In genomic region chr15:58933311-58934113, GRCh38 we compare ENCODE assay signal across 1 cellular context.
TF ChIP-seq lines count a peak whose summit lies in the region.

Gene SLTM, minus strand, starts transcription at chr15:58933679. Its CDS starts 114 bp downstream, at chr15:58933565.

TF ChIP-seq in K562, 482 proteins besides CTCF, POLR2A, EP300 and RAD21 (continued from another document and continues in another):
- TF ChIP-seq HCFC1 (IDR thresholded peaks at IDR 0.05; ENCODE audit: low read depth, low read length) (peak; percentile 75), ZZZ3 (IDR thresholded peaks at IDR 0.05) (no peak), IRF2 (CRISPR knock-in tag; IDR thresholded peaks at IDR 0.05) (0 out of 2 replicates have a peak, but pooled peaks have one; percentile 40), BRD9 (IDR thresholded peaks at IDR 0.05; ENCODE audit: low read depth, partially characterized antibody) (no peak), HSF4 (CRISPR knock-in tag; IDR thresholded peaks at IDR 0.05; ENCODE audit: borderline replicate concordance) (no peak), ZNF518B (CRISPR knock-in tag; IDR thresholded peaks at IDR 0.05) (no peak), PHTF2 (CRISPR knock-in tag; IDR thresholded peaks at IDR 0.05) (no peak), TEAD4 (IDR thresholded peaks at IDR 0.05; ENCODE audit: low read length) (peak; percentile 42), TEAD4 (CRISPR knock-in tag; IDR thresholded peaks at IDR 0.05; ENCODE audit: borderline replicate concordance) (no peak), HOXB6 (CRISPR knock-in tag; IDR thresholded peaks at IDR 0.05; ENCODE audit: borderline replicate concordance) (no peak), RFX5 (IDR thresholded peaks at IDR 0.05; ENCODE audit: low read depth, low read length) (no peak), PTRF (tag; IDR thresholded peaks at IDR 0.05) (no peak), ZSCAN29 (IDR thresholded peaks at IDR 0.05) (no peak), SETDB1 (IDR thresholded peaks at IDR 0.05; ENCODE audit: low read length) (no peak), NR3C1 (CRISPR knock-in tag; IDR thresholded peaks at IDR 0.05) (peak; percentile 88), DIDO1 (tag; IDR thresholded peaks at IDR 0.05; ENCODE audit: low read depth) (no peak), ARHGAP35 (IDR thresholded peaks at IDR 0.05; ENCODE audit: partially characterized antibody) (no peak), SIRT6 (IDR thresholded peaks at IDR 0.05; ENCODE audit: low read depth, low read length) (no peak), POLR2H (tag; IDR thresholded peaks at IDR 0.05; ENCODE audit: low read depth) (peak; percentile 94), FUS (optimal IDR thresholded peaks at IDR 0.05; ENCODE audit: low read depth, low read length) (no peak), MBD2 (IDR thresholded peaks at IDR 0.05; ENCODE audit: borderline replicate concordance, low read depth) (peak; percentile 71; the same call in 1 of the 2 replicates), ZKSCAN1 (IDR thresholded peaks at IDR 0.05; ENCODE audit: low read depth, low read length) (no peak), ZNF165 (CRISPR knock-in tag; IDR thresholded peaks at IDR 0.05; ENCODE audit: borderline replicate concordance) (0 out of 2 replicates have a peak, but pooled peaks have one; percentile 58), HEY1 (CRISPR knock-in tag; IDR thresholded peaks at IDR 0.05; ENCODE audit: borderline replicate concordance) (no peak), E4F1 (CRISPR knock-in tag; IDR thresholded peaks at IDR 0.05; ENCODE audit: borderline replicate concordance) (no peak), ATF3 (IDR thresholded peaks at IDR 0.05) (no peak), ATF3 (CRISPR knock-in tag; conservative IDR thresholded peaks at IDR 0.05) (no peak), ELK1 (CRISPR knock-in tag; IDR thresholded peaks at IDR 0.05) (no peak), FOXJ2 (tag; IDR thresholded peaks at IDR 0.05) (no peak; the same call in 1 of the 2 replicates), ZBTB7A (IDR thresholded peaks at IDR 0.05; ENCODE audit: borderline replicate concordance, control insufficient read depth, low read depth, low read length) (no peak; the same call in 1 of the 2 replicates), SOX6 (IDR thresholded peaks at IDR 0.05) (peak; percentile 49; the same call in 1 of the 2 replicates), IFI16 (CRISPR knock-in tag; IDR thresholded peaks at IDR 0.05) (no peak), U2AF1 (optimal IDR thresholded peaks at IDR 0.05; ENCODE audit: low read depth, low read length) (peak; percentile 31), ZNF224 (CRISPR knock-in tag; IDR thresholded peaks at IDR 0.05) (no peak), ZNF778 (CRISPR knock-in tag; IDR thresholded peaks at IDR 0.05) (no peak), MITF (IDR thresholded peaks at IDR 0.05) (no peak), KLF16 (IDR thresholded peaks at IDR 0.05) (peak; percentile 51; the same call in 1 of the 2 replicates), CREM (IDR thresholded peaks at IDR 0.05; ENCODE audit: low read depth) (peak; percentile 72)
- TF ChIP-seq, protein P1, sequence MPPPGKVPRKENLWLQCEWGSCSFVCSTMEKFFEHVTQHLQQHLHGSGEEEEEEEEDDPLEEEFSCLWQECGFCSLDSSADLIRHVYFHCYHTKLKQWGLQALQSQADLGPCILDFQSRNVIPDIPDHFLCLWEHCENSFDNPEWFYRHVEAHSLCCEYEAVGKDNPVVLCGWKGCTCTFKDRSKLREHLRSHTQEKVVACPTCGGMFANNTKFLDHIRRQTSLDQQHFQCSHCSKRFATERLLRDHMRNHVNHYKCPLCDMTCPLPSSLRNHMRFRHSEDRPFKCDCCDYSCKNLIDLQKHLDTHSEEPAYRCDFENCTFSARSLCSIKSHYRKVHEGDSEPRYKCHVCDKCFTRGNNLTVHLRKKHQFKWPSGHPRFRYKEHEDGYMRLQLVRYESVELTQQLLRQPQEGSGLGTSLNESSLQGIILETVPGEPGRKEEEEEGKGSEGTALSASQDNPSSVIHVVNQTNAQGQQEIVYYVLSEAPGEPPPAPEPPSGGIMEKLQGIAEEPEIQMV (tag; conservative IDR thresholded peaks at IDR 0.05; ENCODE audit: low read depth) = peak; percentile 82
- TF ChIP-seq, protein P2, sequence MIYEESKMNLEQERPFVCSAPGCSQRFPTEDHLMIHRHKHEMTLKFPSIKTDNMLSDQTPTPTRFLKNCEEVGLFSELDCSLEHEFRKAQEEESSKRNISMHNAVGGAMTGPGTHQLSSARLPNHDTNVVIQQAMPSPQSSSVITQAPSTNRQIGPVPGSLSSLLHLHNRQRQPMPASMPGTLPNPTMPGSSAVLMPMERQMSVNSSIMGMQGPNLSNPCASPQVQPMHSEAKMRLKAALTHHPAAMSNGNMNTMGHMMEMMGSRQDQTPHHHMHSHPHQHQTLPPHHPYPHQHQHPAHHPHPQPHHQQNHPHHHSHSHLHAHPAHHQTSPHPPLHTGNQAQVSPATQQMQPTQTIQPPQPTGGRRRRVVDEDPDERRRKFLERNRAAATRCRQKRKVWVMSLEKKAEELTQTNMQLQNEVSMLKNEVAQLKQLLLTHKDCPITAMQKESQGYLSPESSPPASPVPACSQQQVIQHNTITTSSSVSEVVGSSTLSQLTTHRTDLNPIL (CRISPR knock-in tag; IDR thresholded peaks at IDR 0.05) = no peak
- TF ChIP-seq, protein P3, sequence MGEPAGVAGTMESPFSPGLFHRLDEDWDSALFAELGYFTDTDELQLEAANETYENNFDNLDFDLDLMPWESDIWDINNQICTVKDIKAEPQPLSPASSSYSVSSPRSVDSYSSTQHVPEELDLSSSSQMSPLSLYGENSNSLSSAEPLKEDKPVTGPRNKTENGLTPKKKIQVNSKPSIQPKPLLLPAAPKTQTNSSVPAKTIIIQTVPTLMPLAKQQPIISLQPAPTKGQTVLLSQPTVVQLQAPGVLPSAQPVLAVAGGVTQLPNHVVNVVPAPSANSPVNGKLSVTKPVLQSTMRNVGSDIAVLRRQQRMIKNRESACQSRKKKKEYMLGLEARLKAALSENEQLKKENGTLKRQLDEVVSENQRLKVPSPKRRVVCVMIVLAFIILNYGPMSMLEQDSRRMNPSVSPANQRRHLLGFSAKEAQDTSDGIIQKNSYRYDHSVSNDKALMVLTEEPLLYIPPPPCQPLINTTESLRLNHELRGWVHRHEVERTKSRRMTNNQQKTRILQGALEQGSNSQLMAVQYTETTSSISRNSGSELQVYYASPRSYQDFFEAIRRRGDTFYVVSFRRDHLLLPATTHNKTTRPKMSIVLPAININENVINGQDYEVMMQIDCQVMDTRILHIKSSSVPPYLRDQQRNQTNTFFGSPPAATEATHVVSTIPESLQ (CRISPR knock-in tag; IDR thresholded peaks at IDR 0.05) = no peak; the same call in 1 of the 2 replicates
- TF ChIP-seq, protein P4, sequence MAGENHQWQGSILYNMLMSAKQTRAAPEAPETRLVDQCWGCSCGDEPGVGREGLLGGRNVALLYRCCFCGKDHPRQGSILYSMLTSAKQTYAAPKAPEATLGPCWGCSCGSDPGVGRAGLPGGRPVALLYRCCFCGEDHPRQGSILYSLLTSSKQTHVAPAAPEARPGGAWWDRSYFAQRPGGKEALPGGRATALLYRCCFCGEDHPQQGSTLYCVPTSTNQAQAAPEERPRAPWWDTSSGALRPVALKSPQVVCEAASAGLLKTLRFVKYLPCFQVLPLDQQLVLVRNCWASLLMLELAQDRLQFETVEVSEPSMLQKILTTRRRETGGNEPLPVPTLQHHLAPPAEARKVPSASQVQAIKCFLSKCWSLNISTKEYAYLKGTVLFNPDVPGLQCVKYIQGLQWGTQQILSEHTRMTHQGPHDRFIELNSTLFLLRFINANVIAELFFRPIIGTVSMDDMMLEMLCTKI (IDR thresholded peaks at IDR 0.05; ENCODE audit: partially characterized antibody) = no peak
- TF ChIP-seq, protein P5, sequence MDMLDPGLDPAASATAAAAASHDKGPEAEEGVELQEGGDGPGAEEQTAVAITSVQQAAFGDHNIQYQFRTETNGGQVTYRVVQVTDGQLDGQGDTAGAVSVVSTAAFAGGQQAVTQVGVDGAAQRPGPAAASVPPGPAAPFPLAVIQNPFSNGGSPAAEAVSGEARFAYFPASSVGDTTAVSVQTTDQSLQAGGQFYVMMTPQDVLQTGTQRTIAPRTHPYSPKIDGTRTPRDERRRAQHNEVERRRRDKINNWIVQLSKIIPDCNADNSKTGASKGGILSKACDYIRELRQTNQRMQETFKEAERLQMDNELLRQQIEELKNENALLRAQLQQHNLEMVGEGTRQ (CRISPR knock-in tag; IDR thresholded peaks at IDR 0.05) = no peak
- TF ChIP-seq, protein P6, sequence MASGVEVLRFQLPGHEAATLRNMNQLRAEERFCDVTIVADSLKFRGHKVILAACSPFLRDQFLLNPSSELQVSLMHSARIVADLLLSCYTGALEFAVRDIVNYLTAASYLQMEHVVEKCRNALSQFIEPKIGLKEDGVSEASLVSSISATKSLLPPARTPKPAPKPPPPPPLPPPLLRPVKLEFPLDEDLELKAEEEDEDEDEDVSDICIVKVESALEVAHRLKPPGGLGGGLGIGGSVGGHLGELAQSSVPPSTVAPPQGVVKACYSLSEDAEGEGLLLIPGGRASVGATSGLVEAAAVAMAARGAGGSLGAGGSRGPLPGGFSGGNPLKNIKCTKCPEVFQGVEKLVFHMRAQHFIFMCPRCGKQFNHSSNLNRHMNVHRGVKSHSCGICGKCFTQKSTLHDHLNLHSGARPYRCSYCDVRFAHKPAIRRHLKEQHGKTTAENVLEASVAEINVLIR (CRISPR knock-in tag; IDR thresholded peaks at IDR 0.05) = no peak
- TF ChIP-seq, protein P7, sequence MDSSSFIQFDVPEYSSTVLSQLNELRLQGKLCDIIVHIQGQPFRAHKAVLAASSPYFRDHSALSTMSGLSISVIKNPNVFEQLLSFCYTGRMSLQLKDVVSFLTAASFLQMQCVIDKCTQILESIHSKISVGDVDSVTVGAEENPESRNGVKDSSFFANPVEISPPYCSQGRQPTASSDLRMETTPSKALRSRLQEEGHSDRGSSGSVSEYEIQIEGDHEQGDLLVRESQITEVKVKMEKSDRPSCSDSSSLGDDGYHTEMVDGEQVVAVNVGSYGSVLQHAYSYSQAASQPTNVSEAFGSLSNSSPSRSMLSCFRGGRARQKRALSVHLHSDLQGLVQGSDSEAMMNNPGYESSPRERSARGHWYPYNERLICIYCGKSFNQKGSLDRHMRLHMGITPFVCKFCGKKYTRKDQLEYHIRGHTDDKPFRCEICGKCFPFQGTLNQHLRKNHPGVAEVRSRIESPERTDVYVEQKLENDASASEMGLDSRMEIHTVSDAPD (CRISPR knock-in tag; IDR thresholded peaks at IDR 0.05) = no peak
